Comparison of ENCODE assay signal across 25 cellular contexts in genomic region chr18:5993938-5994337, GRCh38.
A peak's percentile ranks its signal among the peaks of the same experiment; 100 is the strongest.
DNase-seq lines count a peak whose midpoint lies in the region; TF ChIP-seq lines count a peak whose summit lies in the region.
"Had no signal": no experiment of that assay in that cellular context is flagged by ENCODE, and none has a peak within 500 bp of the region (broad histone marks: within the 10 kb centered on the region; RNA-seq: fewer than 3 reads in every experiment).

No MANE protein-coding gene starts in this region.

- no peak overlapping the region for H3K9ac ChIP-seq in H9 (ENCODE audit: extremely low read depth, insufficient read length, low read length)
- H3K9ac ChIP-seq in endodermal cell (ENCODE audit: extremely low read depth, low read length, poor library complexity, severe bottlenecking): no peak overlapping the region
- H3K9ac ChIP-seq: BLaER1 had no signal

- intact Hi-C loops in A673 (cut with micrococcal nuclease; ENCODE audit: unreplicated experiment): no loop called here

- peak overlapping the region; percentile 52; the same call in 1 of the 2 replicates for H3K14ac ChIP-seq in H9 (ENCODE audit: insufficient read depth, low read length)

- H3T11ph ChIP-seq in H9 (ENCODE audit: low read length): no peak overlapping the region

- no peak overlapping the region for H2BK120ac ChIP-seq in H9 (ENCODE audit: low read depth, low read length, poor library complexity, severe bottlenecking)

- CTCF ChIA-PET in A673 (lab: Charles Lee): no interaction called here

- no TSS peak for BruUV-seq in A673 (replicated peaks; lab: Mats Ljungman, UMichigan)

- H4K91ac ChIP-seq in H9 (ENCODE audit: insufficient read length, low read depth, low read length): no peak overlapping the region

- H3K79me2 ChIP-seq in H9 (ENCODE audit: insufficient read depth, low read length): no peaks in the 10 kb centered on the region

- H3K27ac ChIP-seq in H9 (ENCODE audit: insufficient read length, low read depth, low read length) (no peak overlapping the region), endodermal cell (ENCODE audit: low read depth, low read length) (no peak overlapping the region), A673 (ENCODE audit: low read depth, low read length, poor library complexity, severe bottlenecking) (no peak overlapping the region)
- H3K27ac ChIP-seq: 22Rv1, A549, BLaER1 had no signal

- H3K4me3 ChIP-seq in endodermal cell (ENCODE audit: low read length) (no peak overlapping the region), A673 (ENCODE audit: low read depth, low read length, poor library complexity, severe bottlenecking) (no peak overlapping the region)
- H3K4me3 ChIP-seq: A549, BLaER1, GM12878 had no signal

- peak overlapping the region; percentile 80 for H3K18ac ChIP-seq in H9 (ENCODE audit: insufficient read length, low read depth, low read length)

- no peak for TF ChIP-seq CTCF in H9 (conservative IDR thresholded peaks at IDR 0.05)
- no peak for TF ChIP-seq CTCF in endodermal cell (conservative IDR thresholded peaks at IDR 0.05)
- no peak for TF ChIP-seq CTCF in osteocyte (IDR thresholded peaks at IDR 0.05)
- no peak for TF ChIP-seq CTCF in A673 (conservative IDR thresholded peaks at IDR 0.05; ENCODE audit: low read depth, low read length)

- H3K23ac ChIP-seq in H9 (ENCODE audit: insufficient read length, low read depth, low read length): no peak overlapping the region

- H3K4me3 Mint-ChIP-seq in H9: no peak overlapping the region
- H3K4me3 Mint-ChIP-seq in endodermal cell: no peak overlapping the region
- H3K4me3 Mint-ChIP-seq in osteocyte (ENCODE audit: unreplicated experiment): no peak overlapping the region
- H3K4me3 Mint-ChIP-seq: CD14-positive monocyte; CD4-positive, alpha-beta memory T cell; CD4-positive, CD25-positive, alpha-beta regulatory T cell; CD8-positive, alpha-beta memory T cell had no signal

- POLR2A ChIA-PET in A673 (lab: Charles Lee; ENCODE audit: low non-redundant PET): no interaction called here

- no peak overlapping the region for H2BK20ac ChIP-seq in H9 (ENCODE audit: low read depth, low read length, poor library complexity, severe bottlenecking)

- H3K56ac ChIP-seq in H9 (ENCODE audit: insufficient read length, low read depth, low read length): no peak overlapping the region

- H3K36me3 ChIP-seq in endodermal cell (ENCODE audit: control insufficient read depth, insufficient read depth, low read length) (no peaks in the 10 kb centered on the region), A673 (ENCODE audit: insufficient read depth, low read length, poor library complexity, severe bottlenecking) (no peaks in the 10 kb centered on the region)
- H3K36me3 ChIP-seq: BE2C, BLaER1 had no signal

- 0 out of 2 replicates have a peak overlapping the region, but pooled peaks have one; percentile 45 for H2BK15ac ChIP-seq in H9 (ENCODE audit: low read depth, low read length)

- H2BK5ac ChIP-seq in H9 (ENCODE audit: insufficient read length, low read length): no peak overlapping the region

- peak; percentile 25 for DNase-seq in H9
- peak; percentile 17 for DNase-seq in endodermal cell
- peak; percentile 71 for DNase-seq in osteocyte (ENCODE audit: extremely low spot score, unreplicated experiment)
- no peak for DNase-seq in SK-N-DZ (ENCODE audit: low spot score)
- no peak for DNase-seq in NCI-H2171 treated with DMSO at 0.1 percent for 48 hours (lab: John Stamatoyannopoulos, UW)
- no peak for DNase-seq in A673 (ENCODE audit: low spot score)
- DNase-seq: ACHN; BE2C; C1 segment of cervical spinal cord; CD4-positive, alpha-beta memory T cell; CD4-positive, CD25-positive, alpha-beta regulatory T cell; CD8-positive, alpha-beta memory T cell; COR-L47; DMS 273 treated with DMSO at 0.1 percent for 48 hours; DMS153; DMS53; DMS79; DND-41; EL; GDM1 had no signal

- no peak overlapping the region for H2BK12ac ChIP-seq in H9 (ENCODE audit: insufficient read length, low read depth, low read length)

- no peaks in the 10 kb centered on the region; a peak in 3 of 5 replicates for H3K9me3 Mint-ChIP-seq in H9
- H3K9me3 Mint-ChIP-seq in endodermal cell: no peaks in the 10 kb centered on the region
- H3K9me3 Mint-ChIP-seq in osteocyte (ENCODE audit: unreplicated experiment): peaks cover 3% of the 10 kb centered on the region

- H3K4ac ChIP-seq in H9 (ENCODE audit: low read depth, low read length): no peak overlapping the region

- H3K27me3 ChIP-seq in H9 (ENCODE audit: insufficient read depth, low read length) (no peaks in the 10 kb centered on the region), endodermal cell (ENCODE audit: control insufficient read depth, insufficient read depth, low read length, poor library complexity, severe bottlenecking) (no peaks in the 10 kb centered on the region), A673 (replicated peaks; ENCODE audit: insufficient read depth, low read depth, low read length, poor library complexity) (no peaks in the 10 kb centered on the region)
- H3K27me3 ChIP-seq: BE2C, BLaER1 had no signal

- no peak overlapping the region for H3K4me2 ChIP-seq in H9 (ENCODE audit: insufficient read depth, insufficient read length, low read length)
- H3K4me2 ChIP-seq: A549, BLaER1 had no signal

- H3K27ac Mint-ChIP-seq in H9 (0 out of 7 replicates have a peak overlapping the region, but pooled peaks of 1 of the 3 experiments have one; percentile 32), endodermal cell (no peak overlapping the region), osteocyte (ENCODE audit: unreplicated experiment) (no peak overlapping the region)
- H3K27ac Mint-ChIP-seq: CD4-positive, alpha-beta memory T cell; CD4-positive, CD25-positive, alpha-beta regulatory T cell; CD8-positive, alpha-beta memory T cell had no signal

- no peak overlapping the region for H2AFZ ChIP-seq in H9 (ENCODE audit: low read length)

- H3K27me3 Mint-ChIP-seq in H9 (ENCODE audit: low read depth) (peaks cover 4% of the 10 kb centered on the region), endodermal cell (ENCODE audit: insufficient read depth) (no peaks in the 10 kb centered on the region), osteocyte (ENCODE audit: unreplicated experiment) (no peaks in the 10 kb centered on the region)
- H3K27me3 Mint-ChIP-seq: CD4-positive, alpha-beta memory T cell; CD4-positive, CD25-positive, alpha-beta regulatory T cell; CD8-positive, alpha-beta memory T cell had no signal

- H3K4me1 Mint-ChIP-seq in H9 (peaks cover 48 to 49% of the 10 kb centered on the region in 2 experiments), endodermal cell (peaks cover 33% of the 10 kb centered on the region), osteocyte (ENCODE audit: unreplicated experiment) (no peaks in the 10 kb centered on the region)
- H3K4me1 Mint-ChIP-seq: CD14-positive monocyte; CD4-positive, alpha-beta memory T cell; CD4-positive, CD25-positive, alpha-beta regulatory T cell; CD8-positive, alpha-beta memory T cell had no signal

- no CpG with 5 or more reads among the region's 9 CpGs for WGBS in H9 (ENCODE audit: extremely low coverage, insufficient read length, low lambda C conversion rate)
- WGBS in endodermal cell (ENCODE audit: insufficient coverage in 1 of 2, insufficient read length in 1 of 2), 2 experiments: 94 to 97% methylated on average over 9 of the region's 9 CpGs

- H3K23me2 ChIP-seq in H9 (ENCODE audit: insufficient read length, low read depth, low read length, poor library complexity, severe bottlenecking): no peaks in the 10 kb centered on the region

- no peak overlapping the region for H4K8ac ChIP-seq in H9 (replicated peaks; ENCODE audit: insufficient read length, low read depth, low read length)

- no peak overlapping the region for H2AK5ac ChIP-seq in H9 (ENCODE audit: insufficient read length, low read length)

- H4K5ac ChIP-seq in H9 (ENCODE audit: insufficient read length, low read depth, low read length): no peak overlapping the region

- H4K20me1 ChIP-seq in H9 (ENCODE audit: control insufficient read depth, insufficient read depth, insufficient read length): no peaks in the 10 kb centered on the region
- H4K20me1 ChIP-seq: BLaER1 had no signal

- H3K36me3 Mint-ChIP-seq in H9 (ENCODE audit: insufficient read depth in 1 of 3, low read depth in 3 of 3) (peaks cover 0 to 4% (median 4%) of the 10 kb centered on the region in 3 experiments; a peak in 4 of 7 replicates), endodermal cell (ENCODE audit: low read depth) (no peaks in the 10 kb centered on the region), osteocyte (ENCODE audit: unreplicated experiment) (no peaks in the 10 kb centered on the region)
- H3K36me3 Mint-ChIP-seq: CD14-positive monocyte; CD4-positive, alpha-beta memory T cell; CD4-positive, CD25-positive, alpha-beta regulatory T cell; CD8-positive, alpha-beta memory T cell had no signal

- H3K4me1 ChIP-seq in H9 (ENCODE audit: insufficient read depth, low read length) (peaks cover 22% of the 10 kb centered on the region; the same call in 1 of the 2 replicates), endodermal cell (ENCODE audit: control insufficient read depth, insufficient read depth, low read length) (peaks cover 19% of the 10 kb centered on the region), A673 (ENCODE audit: insufficient read depth, low read length, poor library complexity, severe bottlenecking) (no peaks in the 10 kb centered on the region)
- H3K4me1 ChIP-seq: A549, BE2C, BLaER1 had no signal

- no peaks in the 10 kb centered on the region for H3K79me1 ChIP-seq in H9 (ENCODE audit: insufficient read depth, low read depth, low read length, poor library complexity, severe bottlenecking)

- no peaks in the 10 kb centered on the region for H3K9me3 ChIP-seq in H9 (ENCODE audit: control insufficient read depth, low read depth, low read length)
- no peaks in the 10 kb centered on the region for H3K9me3 ChIP-seq in endodermal cell (ENCODE audit: control insufficient read depth, low read length)
- H3K9me3 ChIP-seq in A673 (ENCODE audit: low read depth, low read length, poor library complexity, severe bottlenecking): peaks cover 33% of the 10 kb centered on the region
- H3K9me3 ChIP-seq: A549, BE2C, BLaER1 had no signal

Comparison
In these comparisons a context has a peak if more than half of its experiments do, and no peak if none do; other contexts are left out.
1. DNase-seq: peak in H9 (single experiment), endodermal cell (single experiment) and osteocyte (single experiment); none in SK-N-DZ (single experiment), NCI-H2171 treated with DMSO at 0.1 percent for 48 hours (single experiment) and A673 (single experiment).